1 cellular context compared by ENCODE assay signal in genomic region chr2:74424139-74424992, GRCh38.
TF ChIP-seq lines count a peak whose summit lies in the region.

No MANE protein-coding gene starts in this region.

TF ChIP-seq in HepG2, 621 proteins besides CTCF, POLR2A, EP300 and RAD21 (continued from another document and continues in another):
- TF ChIP-seq CEBPZ (IDR thresholded peaks at IDR 0.05; ENCODE audit: low read length), result no peak
- TF ChIP-seq TARDBP (CRISPR knock-in tag; IDR thresholded peaks at IDR 0.05), result no peak
- no peak; the same call in 1 of the 2 replicates for TF ChIP-seq ELK4 (CRISPR knock-in tag; IDR thresholded peaks at IDR 0.05; ENCODE audit: borderline replicate concordance)
- no peak for TF ChIP-seq ZNF414 (CRISPR knock-in tag; IDR thresholded peaks at IDR 0.05)
- no peak for TF ChIP-seq CREB3 (CRISPR knock-in tag; IDR thresholded peaks at IDR 0.05)
- no peak for TF ChIP-seq PRPF4 (IDR thresholded peaks at IDR 0.05; ENCODE audit: low read depth, low read length, poor library complexity, severe bottlenecking)
- TF ChIP-seq ZNF672 (CRISPR knock-in tag; IDR thresholded peaks at IDR 0.05), result no peak
- no peak for TF ChIP-seq ZBTB7A (CRISPR knock-in tag; IDR thresholded peaks at IDR 0.05)
- TF ChIP-seq XBP1 (CRISPR knock-in tag; IDR thresholded peaks at IDR 0.05), result no peak
- no peak for TF ChIP-seq SOX13 (IDR thresholded peaks at IDR 0.05)
- TF ChIP-seq SOX13 (CRISPR knock-in tag; conservative IDR thresholded peaks at IDR 0.05 in 1 of 2, IDR thresholded peaks at IDR 0.05 in 1 of 2), result no peak
- no peak; the same call in 1 of the 2 replicates for TF ChIP-seq ZBTB4 (CRISPR knock-in tag; IDR thresholded peaks at IDR 0.05; ENCODE audit: borderline replicate concordance)
- TF ChIP-seq IKZF5 (CRISPR knock-in tag; IDR thresholded peaks at IDR 0.05), result no peak; the same call in 1 of the 2 replicates
- TF ChIP-seq MED1 (CRISPR knock-in tag; IDR thresholded peaks at IDR 0.05), result peak; percentile 38; the same call in 1 of the 2 replicates
- no peak for TF ChIP-seq ATRX (CRISPR knock-in tag; IDR thresholded peaks at IDR 0.05; ENCODE audit: borderline replicate concordance)
- TF ChIP-seq ZNF761 (CRISPR knock-in tag; conservative IDR thresholded peaks at IDR 0.05), result no peak
- no peak for TF ChIP-seq ZNF562 (CRISPR knock-in tag; IDR thresholded peaks at IDR 0.05; ENCODE audit: borderline replicate concordance)
- no peak for TF ChIP-seq GMEB1 (CRISPR knock-in tag; IDR thresholded peaks at IDR 0.05; ENCODE audit: borderline replicate concordance)
- no peak for TF ChIP-seq KIAA2018 (CRISPR knock-in tag; IDR thresholded peaks at IDR 0.05; ENCODE audit: borderline replicate concordance)
- peak; percentile 24; the same call in 1 of the 2 replicates for TF ChIP-seq ZMYM4 (CRISPR knock-in tag; IDR thresholded peaks at IDR 0.05)
- no peak for TF ChIP-seq DBP (CRISPR knock-in tag; IDR thresholded peaks at IDR 0.05; ENCODE audit: not compliant biosample characterization)
- no peak for TF ChIP-seq NFKBIZ (CRISPR knock-in tag; IDR thresholded peaks at IDR 0.05)
- peak; percentile 68 for TF ChIP-seq SRSF4 (IDR thresholded peaks at IDR 0.05; ENCODE audit: low read depth, low read length, poor library complexity, severe bottlenecking)
- TF ChIP-seq HMGXB3 (CRISPR knock-in tag; IDR thresholded peaks at IDR 0.05; ENCODE audit: borderline replicate concordance), result no peak; the same call in 1 of the 2 replicates
